Comparison of ENCODE assay signal across 28 cellular contexts in the genomic region with DNA sequence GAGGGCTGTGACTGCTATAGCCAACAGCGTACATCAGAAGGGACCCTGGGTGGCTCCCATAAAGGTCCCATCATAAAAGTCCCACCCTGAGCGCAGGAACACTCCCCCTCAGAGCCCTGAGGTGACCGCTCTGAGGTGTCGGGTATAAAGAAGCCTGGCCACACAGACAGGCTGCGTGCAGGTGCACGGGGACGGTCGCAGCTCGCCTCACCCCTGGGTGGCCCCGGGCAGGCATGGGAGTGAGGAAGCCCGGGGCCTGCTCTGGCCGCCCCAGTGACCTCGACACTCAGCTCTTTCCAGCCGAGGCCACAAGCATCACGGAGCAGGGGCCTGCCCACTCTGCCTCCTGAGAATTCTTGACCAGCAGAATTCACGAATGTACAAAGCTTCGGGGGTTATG.
"Had no signal": no experiment of that assay in that cellular context is flagged by ENCODE, and none has a peak within 500 bp of the region (broad histone marks: within the 10 kb centered on the region; RNA-seq: fewer than 3 reads in every experiment).

No MANE protein-coding gene starts in this region.

- H3K4me3 ChIP-seq: adrenal gland, coronary artery, SK-N-MC had no signal

- H3K36me3 ChIP-seq: adrenal gland had no signal

- ATAC-seq: activated CD8-positive, alpha-beta memory T cell treated with anti-CD3 and anti-CD28 coated beads, Interleukin-2, amount 10 ng/mL, durations not matched to agents 7 days and 5 days; activated T-cell treated with anti-CD3 and anti-CD28 coated beads, Interleukin-2, amount 50 U/mL, for 4 hours; Panc1; Right ventricle myocardium inferior; WTC11 had no signal

- DNase-seq: activated CD4-positive, alpha-beta T cell treated with anti-CD3 and anti-CD28 coated beads for 48 hours; activated CD4-positive, alpha-beta T cell treated with anti-CD3 and anti-CD28 coated beads, Interleukin-2, amount 50 U/mL, for 4 hours; activated CD4-positive, CD25-positive, alpha-beta regulatory T cell treated with anti-CD3 and anti-CD28 coated beads, Interleukin-2, amount 50 U/mL, for 72 hours; activated CD8-positive, alpha-beta memory T cell treated with anti-CD3 and anti-CD28 coated beads, Interleukin-2, amount 10 ng/mL, durations not matched to agents 7 days and 5 days; activated gamma-delta T cell treated with Interleukin-2 at 50 U/mL for 16 hours; activated T-cell treated with anti-CD3 and anti-CD28 coated beads, Interleukin-2, amount 50 U/mL, for 4 hours; adrenal gland; anterior cingulate cortex; cerebellar nuclear complex; Kasumi-1; KBM-7; NCI-H1048; NCI-H146; NCI-H187 treated with DMSO at 0.1 percent for 48 hours; NCI-H345; NCI-H510A; NCI-H526 treated with DMSO at 0.1 percent for 48 hours; NK-92 treated with Interleukin-12 subunit alpha and Interleukin-12 subunit beta, amount 100 ng/mL, for 24 hours; OCI-M1; RPMI8226; T-helper 9 cell had no signal

- H3K27me3 Mint-ChIP-seq: activated CD8-positive, alpha-beta memory T cell treated with anti-CD3 and anti-CD28 coated beads, Interleukin-2, amount 10 ng/mL, durations not matched to agents 7 days and 5 days; activated naive CD8-positive, alpha-beta T cell; activated T-helper 17 cell treated with anti-CD3 and anti-CD28 coated beads, Interleukin-2, amount 50 U/mL, for 72 hours had no signal

- H3K27me3 ChIP-seq: adrenal gland had no signal

- H3K4me1 ChIP-seq: adrenal gland had no signal

- H3K9me3 ChIP-seq: adrenal gland had no signal

- H3K4me3 Mint-ChIP-seq: activated CD8-positive, alpha-beta memory T cell treated with anti-CD3 and anti-CD28 coated beads, Interleukin-2, amount 10 ng/mL, durations not matched to agents 7 days and 5 days; activated T-cell treated with anti-CD3 and anti-CD28 coated beads, Interleukin-2, amount 50 U/mL, for 4 hours; WTC11 had no signal

- H3K27ac ChIP-seq: adrenal gland, coronary artery, SK-N-MC had no signal

- H3K27ac Mint-ChIP-seq: activated CD8-positive, alpha-beta memory T cell treated with anti-CD3 and anti-CD28 coated beads, Interleukin-2, amount 10 ng/mL, durations not matched to agents 7 days and 5 days; WTC11 had no signal
